In the genomic region with DNA sequence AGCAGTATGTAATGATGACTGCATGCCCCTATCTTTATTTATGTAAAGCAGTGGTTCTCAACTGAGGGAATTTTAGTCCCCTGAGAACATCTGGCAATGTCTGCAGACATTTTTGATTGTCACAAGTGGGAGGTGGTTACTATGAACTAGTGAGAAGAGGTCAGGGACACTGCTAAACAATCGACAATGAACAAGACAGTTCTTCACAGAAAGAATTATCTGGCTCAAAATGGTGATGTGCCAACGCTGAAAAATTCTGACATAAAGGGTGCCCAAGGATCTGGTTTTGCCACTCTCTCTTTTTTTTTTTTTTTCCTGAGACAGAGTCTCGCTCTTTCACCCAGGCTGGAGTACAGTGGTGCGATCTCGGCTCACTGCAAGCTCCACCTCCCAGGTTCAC, we compare ENCODE assay signal across 23 cellular contexts.
"Had no signal": no experiment of that assay in that cellular context is flagged by ENCODE, and none has a peak within 500 bp of the region (broad histone marks: within the 10 kb centered on the region; RNA-seq: fewer than 3 reads in every experiment).

No MANE protein-coding gene starts in this region.

- ATAC-seq: activated CD4-positive, alpha-beta T cell treated with anti-CD3 and anti-CD28 coated beads for 36 hours; activated CD8-positive, alpha-beta memory T cell treated with anti-CD3 and anti-CD28 coated beads, Interleukin-2, amount 10 ng/mL, durations not matched to agents 7 days and 5 days; activated CD8-positive, alpha-beta T cell treated with anti-CD3 and anti-CD28 coated beads, Interleukin-2, amount 10 ng/mL, durations not matched to agents 7 days and 5 days; activated naive CD8-positive, alpha-beta T cell treated with anti-CD3 and anti-CD28 coated beads, Interleukin-2, amount 50 U/mL, for 24 hours; body of pancreas; gastroesophageal sphincter had no signal

- DNase-seq: activated CD4-positive, alpha-beta memory T cell treated with anti-CD3 and anti-CD28 coated beads for 36 hours; activated CD4-positive, alpha-beta T cell treated with anti-CD3 and anti-CD28 coated beads for 36 hours; activated CD4-positive, alpha-beta T cell treated with anti-CD3 and anti-CD28 coated beads, Interleukin-2, amount 10 ng/mL, durations not matched to agents 24 days and 14 days; activated CD4-positive, CD25-positive, alpha-beta regulatory T cell; activated CD4-positive, CD25-positive, alpha-beta regulatory T cell treated with anti-CD3 and anti-CD28 coated beads, Interleukin-2, amount 50 U/mL, for 72 hours; activated CD8-positive, alpha-beta memory T cell treated with anti-CD3 and anti-CD28 coated beads, Interleukin-2, amount 10 ng/mL, durations not matched to agents 7 days and 5 days; activated CD8-positive, alpha-beta memory T cell treated with anti-CD3 and anti-CD28 coated beads, Interleukin-2, amount 50 U/mL, for 4 hours; activated CD8-positive, alpha-beta T cell treated with anti-CD3 and anti-CD28 coated beads, Interleukin-2, amount 10 ng/mL, durations not matched to agents 7 days and 5 days; activated effector memory CD4-positive, alpha-beta T cell treated with anti-CD3 and anti-CD28 coated beads, Interleukin-2, amount 50 U/mL, for 16 hours; activated naive CD4-positive, alpha-beta T cell treated with anti-CD3 and anti-CD28 coated beads for 36 hours; activated naive CD8-positive, alpha-beta T cell treated with anti-CD3 and anti-CD28 coated beads for 36 hours; activated naive CD8-positive, alpha-beta T cell treated with anti-CD3 and anti-CD28 coated beads, Interleukin-2, amount 50 U/mL, for 24 hours; activated T-cell treated with anti-CD3 and anti-CD28 coated beads, Interleukin-2, amount 50 U/mL, for 1 hour; activated T-cell treated with anti-CD3 and anti-CD28 coated beads, Interleukin-2, amount 50 U/mL, for 48 hours; adrenal gland; aorta; body of pancreas; cerebellar nuclear complex; colonic mucosa; effector CD8-positive, alpha-beta T cell; esophagus squamous epithelium; foreskin melanocyte had no signal
